Comparison of ENCODE assay signal across 10 cellular contexts in the genomic region with DNA sequence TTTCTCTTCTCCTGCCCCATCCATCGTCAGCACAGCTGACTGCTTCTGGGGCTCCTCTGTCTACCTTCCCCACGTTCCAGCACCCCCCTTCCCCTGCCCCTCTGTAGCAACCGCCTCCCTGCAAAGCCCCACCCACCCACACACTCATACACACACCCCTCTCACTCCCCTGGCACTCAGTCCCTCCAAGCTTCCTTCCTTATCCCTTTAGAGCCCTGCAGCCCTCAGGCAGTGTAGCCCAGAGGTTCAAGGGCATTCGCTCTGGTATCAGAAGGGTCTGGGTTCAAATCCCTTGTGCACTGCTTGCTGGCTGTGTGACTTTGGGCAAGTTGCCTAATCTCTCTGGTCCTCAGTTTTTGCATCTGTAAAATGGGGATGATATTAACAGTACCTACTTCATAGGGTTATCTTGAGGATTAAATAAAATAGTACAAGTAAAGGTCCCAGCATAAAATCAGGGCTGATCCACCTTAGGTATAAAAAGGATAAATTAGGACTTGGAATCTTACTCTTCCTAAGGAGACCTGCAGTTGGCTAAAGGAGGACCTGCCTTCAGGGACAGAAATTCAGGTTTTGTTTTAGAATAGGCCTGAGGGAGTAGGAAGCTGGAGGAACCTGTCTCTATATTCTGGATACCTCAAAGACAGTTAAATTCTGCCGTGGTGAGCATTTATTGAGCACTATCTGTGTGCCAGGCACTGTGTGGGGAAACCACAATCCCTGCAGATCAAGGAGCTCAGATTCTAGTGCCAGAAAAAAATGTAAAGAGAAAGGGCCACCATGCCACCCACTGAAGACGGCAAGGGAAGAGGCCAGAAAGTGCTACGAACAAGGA.
DNase-seq lines count a peak whose midpoint lies in the region; ATAC-seq, FAIRE-seq and TF ChIP-seq lines count a peak whose summit lies in the region.
"Had no signal": no experiment of that assay in that cellular context is flagged by ENCODE, and none has a peak within 500 bp of the region (broad histone marks: within the 10 kb centered on the region; RNA-seq: fewer than 3 reads in every experiment).

No MANE protein-coding gene starts in this region.

- H3K4me2 ChIP-seq in H1 (ENCODE audit: insufficient read depth in 1 of 2, low read depth in 2 of 2, low read length in 2 of 2) (peak overlapping the region; percentile 3 to 19; a peak in 2 of 4 replicates), mesendoderm (ENCODE audit: low read length) (no peak overlapping the region)

- POLR2A ChIA-PET in H1 (lab: Charles Lee; ENCODE audit: partially characterized antibody), result interaction anchor here (0.5 to 1.4 kb wide), 6 partner anchors 20 to 193 kb away, joined by 3 to 4 read pairs (median 3); partner anchors contain the start of gene RRBP1

- H4K5ac ChIP-seq in H1 (ENCODE audit: insufficient read length, low read depth, low read length) (no peak overlapping the region), mesendoderm (ENCODE audit: low read length) (no peak overlapping the region)

- H2BK15ac ChIP-seq in H1 (ENCODE audit: low read length) (no peak overlapping the region), mesendoderm (replicated peaks; ENCODE audit: low read depth) (no peak overlapping the region)

- H3K18ac ChIP-seq in H1 (ENCODE audit: extremely low read depth, low read length), result peak overlapping the region; percentile 72; the same call in 1 of the 2 replicates
- no peak overlapping the region for H3K18ac ChIP-seq in mesendoderm (ENCODE audit: low read length)

- H3K4me1 ChIP-seq in NT2/D1 (ENCODE audit: insufficient read depth, insufficient read length) (peaks cover 11% of the 10 kb centered on the region), H1 (replicated peaks in 1 of 4; ENCODE audit: control insufficient read depth in 3 of 4, insufficient read depth in 4 of 4, low read length in 3 of 4) (peaks cover 12 to 35% (median 23%) of the 10 kb centered on the region in 4 experiments), mesendoderm (ENCODE audit: control insufficient read depth, low read depth, low read length) (peaks cover 7% of the 10 kb centered on the region), tibial artery (peaks cover 4 to 42% (median 33%) of the 10 kb centered on the region in 4 donors)

- H3K4ac ChIP-seq in H1 (replicated peaks; ENCODE audit: insufficient read length, low read depth, low read length), result no peak overlapping the region
- no peak overlapping the region for H3K4ac ChIP-seq in mesendoderm (ENCODE audit: low read depth, low read length)

- H3K79me2 ChIP-seq in H1 (ENCODE audit: control insufficient read depth in 1 of 2, insufficient read depth in 2 of 2, low read length in 2 of 2) (no peaks in the 10 kb centered on the region), mesendoderm (ENCODE audit: control insufficient read depth, insufficient read depth, low read length) (no peaks in the 10 kb centered on the region)

- H3K9ac ChIP-seq in NT2/D1 (ENCODE audit: insufficient read length, low read depth) (peak overlapping the region; percentile 32), H1 (replicated peaks in 1 of 4; ENCODE audit: extremely low read depth in 1 of 4, low read depth in 3 of 4, low read length in 3 of 4) (no peak overlapping the region), mesendoderm (ENCODE audit: low read length) (no peak overlapping the region)

- no peak for TF ChIP-seq POLR2A in H1 (IDR thresholded peaks at IDR 0.05; ENCODE audit: control extremely low read depth in 1 of 2, low read depth in 2 of 2, low read length in 2 of 2)

- no peak overlapping the region for H3K14ac ChIP-seq in H1 (ENCODE audit: insufficient read length)

- peak overlapping the region; percentile 98; the same call in 1 of the 2 replicates for H2BK12ac ChIP-seq in H1 (ENCODE audit: low read depth, low read length)

- H4K8ac ChIP-seq in H1 (ENCODE audit: extremely low read depth, insufficient read depth, low read length) (no peak overlapping the region), mesendoderm (ENCODE audit: low read depth, low read length) (no peak overlapping the region)

- H3K23ac ChIP-seq in H1 (ENCODE audit: insufficient read length) (no peak overlapping the region), mesendoderm (ENCODE audit: low read length) (no peak overlapping the region)

- no peak for TF ChIP-seq EP300 in H1 (IDR thresholded peaks at IDR 0.05; ENCODE audit: borderline replicate concordance in 1 of 2, low read depth in 2 of 2, low read length in 2 of 2)

- H3K79me1 ChIP-seq in H1 (ENCODE audit: low read depth, low read length), result no peaks in the 10 kb centered on the region
- H3K79me1 ChIP-seq in mesendoderm (ENCODE audit: low read length), result no peaks in the 10 kb centered on the region

- peak overlapping the region; percentile 67; the same call in 1 of the 2 replicates for H2AFZ ChIP-seq in H1 (ENCODE audit: low read length)

- peak overlapping the region; percentile 62; the same call in 1 of the 2 replicates for H2BK20ac ChIP-seq in H1 (ENCODE audit: low read length)

- no peak overlapping the region for H2BK120ac ChIP-seq in H1 (replicated peaks; ENCODE audit: low read depth, low read length)
- H2BK120ac ChIP-seq in mesendoderm (ENCODE audit: low read depth, low read length), result no peak overlapping the region

- no peaks in the 10 kb centered on the region for H4K20me1 ChIP-seq in H1 (replicated peaks in 1 of 2; ENCODE audit: control insufficient read depth in 1 of 2, insufficient read depth in 2 of 2, low read length in 2 of 2)

- intact Hi-C loops in tibial artery (cut with DNase I; ENCODE audit: low total_unique reads), result loop anchor here (5.0 kb wide), 1 partner anchor 37 kb away; no protein-coding TSS in a partner anchor

- TF ChIP-seq RAD21 in H1 (IDR thresholded peaks at IDR 0.05 in 1 of 2, conservative IDR thresholded peaks at IDR 0.05 in 1 of 2; ENCODE audit: low read depth in 2 of 2, low read length in 2 of 2), result no peak

- peak overlapping the region; percentile 27 for H4K91ac ChIP-seq in H1 (replicated peaks; ENCODE audit: insufficient read length, low read length)

- no peak overlapping the region for H3K56ac ChIP-seq in H1 (replicated peaks; ENCODE audit: insufficient read length, low read depth, low read length)
- peak overlapping the region; percentile 36 for H3K56ac ChIP-seq in mesendoderm (ENCODE audit: low read length)

- FAIRE-seq in H1 (lab: Jason Lieb, UNC), result no peak

- CTCF ChIA-PET in H1 (lab: Charles Lee; ENCODE audit: partially characterized antibody), result interaction anchor here (0.6 to 2.4 kb wide), 14 partner anchors 10 to 370 kb away, joined by 3 to 9 read pairs (median 4); partner anchors contain the start of gene RRBP1

- H3K36me3 ChIP-seq in NT2/D1 (ENCODE audit: insufficient read depth, insufficient read length, low read length) (no peaks in the 10 kb centered on the region), H1 (ENCODE audit: control insufficient read depth in 2 of 4, insufficient read depth in 4 of 4, low read length in 3 of 4) (no peaks in the 10 kb centered on the region), mesendoderm (ENCODE audit: control insufficient read depth, insufficient read depth, low read length) (no peaks in the 10 kb centered on the region), tibial artery (no peaks in the 10 kb centered on the region)

- DNase-seq in NT2/D1 (ENCODE audit: low read depth, low spot score) (no peak), H1 (ENCODE audit: low read depth in 1 of 2, low spot score in 2 of 2) (no peak), mesendoderm (no peak), tibial artery (peak in 1 of 2 donors; percentile 7), foreskin melanocyte (no peak), NCI-H1048 (lab: John Stamatoyannopoulos, UW) (no peak), globus pallidus (ENCODE audit: low spot score) (no peak)
- DNase-seq: MM.1S, T-helper 17 cell had no signal

- no peak for ATAC-seq in GM19463 (IDR thresholded peaks at IDR 0.05; ENCODE audit: unreplicated experiment)
- ATAC-seq: T-helper 17 cell had no signal

- H3K4me3 ChIP-seq in NT2/D1 (ENCODE audit: insufficient read length, low read depth) (no peak overlapping the region), H1 (ENCODE audit: extremely low read depth in 1 of 4, insufficient read depth in 2 of 4, low read depth in 3 of 4, low read length in 4 of 4) (no peak overlapping the region), mesendoderm (ENCODE audit: low read length) (no peak overlapping the region), tibial artery (peak overlapping the region; percentile 3 to 17)

- H3K27me3 ChIP-seq in NT2/D1 (ENCODE audit: insufficient read depth, insufficient read length) (no peaks in the 10 kb centered on the region), H1 (replicated peaks in 1 of 4; ENCODE audit: control insufficient read depth in 3 of 4, extremely low read depth in 1 of 4, insufficient read depth in 3 of 4, low read length in 3 of 4) (no peaks in the 10 kb centered on the region), mesendoderm (ENCODE audit: insufficient read depth, low read length, poor library complexity) (no peaks in the 10 kb centered on the region), tibial artery (no peaks in the 10 kb centered on the region)

- H3K27ac ChIP-seq in H1 (ENCODE audit: low read depth, low read length) (no peak overlapping the region), mesendoderm (ENCODE audit: low read depth, low read length) (no peak overlapping the region), tibial artery (peak overlapping the region; percentile 38 to 47)

- 81% methylated on average over 7 of the region's 7 CpGs; no CpG with 5 or more reads in 1 of the 2 experiments for WGBS in H1 (ENCODE audit: extremely low coverage in 1 of 2, insufficient coverage in 1 of 2, insufficient read length in 1 of 2, insufficient replicate concordance in 2 of 2, low coverage in 1 of 2, low lambda C conversion rate in 2 of 2, missing lambda C conversion rate in 1 of 2), 2 experiments
- WGBS in mesendoderm (ENCODE audit: extremely low coverage, insufficient coverage, low lambda C conversion rate), result no CpG with 5 or more reads among the region's 7 CpGs

- no peaks in the 10 kb centered on the region for H3K9me3 ChIP-seq in NT2/D1 (ENCODE audit: insufficient read depth, low read length)
- no peaks in the 10 kb centered on the region for H3K9me3 ChIP-seq in H1 (ENCODE audit: insufficient read depth in 2 of 2, low read depth in 1 of 2, low read length in 1 of 2)
- H3K9me3 ChIP-seq in tibial artery, result no peaks in the 10 kb centered on the region

- no peak overlapping the region for H2AK5ac ChIP-seq in H1 (ENCODE audit: low read depth, low read length)
- H2AK5ac ChIP-seq in mesendoderm (ENCODE audit: low read length), result no peak overlapping the region

- no peaks in the 10 kb centered on the region for H3K23me2 ChIP-seq in H1 (ENCODE audit: low read depth, low read length)

- no peak for TF ChIP-seq CTCF in H1 (IDR thresholded peaks at IDR 0.05; ENCODE audit: control extremely low read depth in 1 of 3, insufficient read depth in 1 of 3, low read depth in 1 of 3, low read length in 3 of 3)
- TF ChIP-seq CTCF in tibial artery (IDR thresholded peaks at IDR 0.05), result no peak

- H2BK5ac ChIP-seq in H1 (ENCODE audit: low read depth, low read length), result peak overlapping the region; percentile 96; the same call in 1 of the 2 replicates
- no peak overlapping the region for H2BK5ac ChIP-seq in mesendoderm (ENCODE audit: low read length)

TF ChIP-seq in H1, 55 proteins besides CTCF, POLR2A, EP300 and RAD21 (continues in another document):
- TF ChIP-seq SIX5 (IDR thresholded peaks at IDR 0.05; ENCODE audit: low read depth, low read length) (no peak), KDM1A (IDR thresholded peaks at IDR 0.05; ENCODE audit: borderline replicate concordance, low read length) (peak; percentile 99), TBP (IDR thresholded peaks at IDR 0.05; ENCODE audit: low read depth, low read length) (0 out of 2 replicates have a peak, but pooled peaks have one; percentile 11)

Comparison
In these comparisons a context has a peak if more than half of its experiments do, and no peak if none do; other contexts are left out.
1. H3K4me3 ChIP-seq: peak in tibial artery (2 of 2); none in NT2/D1 (single experiment), H1 (0 of 4) and mesendoderm (single experiment).
2. H3K27ac ChIP-seq: peak in tibial artery (2 of 2); none in H1 (single experiment) and mesendoderm (single experiment).